Comparison of ENCODE assay signal across 10 cellular contexts in the genomic region with DNA sequence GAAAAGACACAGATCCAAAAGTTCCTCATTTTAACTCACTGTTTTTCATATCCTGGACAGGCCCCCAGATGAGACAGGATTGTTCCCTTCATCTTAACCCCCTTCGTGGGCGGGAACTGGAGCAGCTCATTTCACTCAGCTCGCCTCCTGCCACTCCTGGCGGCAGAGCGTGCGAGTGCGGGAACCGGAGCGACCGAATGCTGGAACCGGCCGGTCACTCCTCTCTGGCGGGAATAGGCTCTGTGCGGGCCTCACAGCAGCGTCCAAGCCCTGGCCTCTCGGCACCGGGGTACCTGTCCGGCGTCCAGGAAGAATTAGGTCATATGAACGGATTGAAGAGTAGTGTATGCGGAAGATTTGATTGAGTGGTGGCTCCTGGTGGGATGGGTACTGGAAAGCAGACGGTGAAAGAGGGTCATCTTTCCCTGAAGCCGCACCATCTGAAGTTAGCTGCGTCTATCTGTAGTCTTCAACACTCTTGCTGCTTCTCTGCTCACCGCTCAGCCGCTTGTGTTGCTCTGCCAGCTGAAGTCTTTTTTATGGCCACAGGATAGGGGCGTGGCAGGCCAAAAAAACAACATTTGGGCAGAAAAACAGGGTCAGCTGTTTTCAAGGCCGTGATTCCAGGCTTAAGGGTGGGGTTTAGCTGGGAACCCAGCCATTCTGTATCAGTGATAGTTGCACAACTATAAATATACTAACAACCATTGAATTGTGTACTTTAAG. TPM values are rescaled to one million over a fixed set of nuclear protein-coding genes. Genes with fewer than 3 reads are reported as not detected.
DNase-seq lines count a peak whose midpoint lies in the region; ATAC-seq and TF ChIP-seq lines count a peak whose summit lies in the region.
"Had no signal": no experiment of that assay in that cellular context is flagged by ENCODE, and none has a peak within 500 bp of the region (broad histone marks: within the 10 kb centered on the region; RNA-seq: fewer than 3 reads in every experiment).

No MANE protein-coding gene starts in this region.

- no peaks in the 10 kb centered on the region for H3K9me3 ChIP-seq in GM23248 (ENCODE audit: low read depth)
- H3K9me3 ChIP-seq in skeletal muscle satellite cell (replicated peaks; ENCODE audit: low read length) = no peaks in the 10 kb centered on the region

- H3K27me3 ChIP-seq in GM23248 (replicated peaks; ENCODE audit: insufficient read depth) (no peaks in the 10 kb centered on the region), kidney epithelial cell (ENCODE audit: control insufficient read depth, insufficient read depth, low read length) (no peaks in the 10 kb centered on the region), skeletal muscle satellite cell (ENCODE audit: control insufficient read depth, insufficient read depth, low read length) (peaks cover 3% of the 10 kb centered on the region)

- in situ Hi-C loops in GM23248 (cut with MboI) = no loop called here

- no peaks in the 10 kb centered on the region for H3K9me2 ChIP-seq in GM23248 (ENCODE audit: insufficient read depth)

- WGBS in GM23248 (ENCODE audit: low coverage in 1 of 2, low lambda C conversion rate in 2 of 2, missing lambda C conversion rate in 2 of 2), 2 experiments = 3 to 4% methylated on average over 28 of the region's 28 CpGs

- H3K4me2 ChIP-seq in GM23248 (ENCODE audit: unreplicated experiment) (peak overlapping the region; percentile 84), skeletal muscle satellite cell (ENCODE audit: low read length) (peak overlapping the region; percentile 87)

- DNase-seq in GM23248 (peak; percentile 57), dedifferentiated amniotic fluid mesenchymal stem cell (ENCODE audit: extremely low spot score) (peak; percentile 21), kidney epithelial cell (ENCODE audit: low read depth) (no peak), NCI-H748 treated with DMSO at 0.1 percent for 48 hours (lab: John Stamatoyannopoulos, UW) (no peak), GOT3 (lab: John Stamatoyannopoulos, UW) (no peak)
- DNase-seq in stimulated activated naive CD4-positive, alpha-beta T cell (lab: John Stamatoyannopoulos, UW) = no peak
- DNase-seq: erythroblast had no signal

- H3K27ac ChIP-seq in GM23248 = no peak overlapping the region
- H3K27ac ChIP-seq: RWPE1 had no signal

- H3K79me2 ChIP-seq in GM23248 (ENCODE audit: insufficient read depth) = no peaks in the 10 kb centered on the region

- peaks cover 6% of the 10 kb centered on the region; the same call in 1 of the 2 replicates for H3K4me1 ChIP-seq in GM23248 (ENCODE audit: insufficient read depth)
- H3K4me1 ChIP-seq in skeletal muscle satellite cell (ENCODE audit: control insufficient read depth, insufficient read depth, low read length) = peaks cover 26% of the 10 kb centered on the region

- peak overlapping the region; percentile 66 for H3K4me3 ChIP-seq in GM23248
- peak overlapping the region; percentile 2 for H3K4me3 ChIP-seq in kidney epithelial cell (ENCODE audit: low read depth, low read length)
- peak overlapping the region; percentile 69 for H3K4me3 ChIP-seq in skeletal muscle satellite cell (ENCODE audit: low read length)

- H2AFZ ChIP-seq in GM23248 = peak overlapping the region; percentile 83

- H4K20me1 ChIP-seq in GM23248 (ENCODE audit: insufficient read depth) = no peaks in the 10 kb centered on the region

- H3F3A ChIP-seq in GM23248 (ENCODE audit: insufficient read depth) = no peaks in the 10 kb centered on the region

- ATAC-seq in GM21576 (IDR thresholded peaks at IDR 0.05; ENCODE audit: unreplicated experiment) = no peak

- peak; percentile 6 for TF ChIP-seq CTCF in kidney epithelial cell (IDR thresholded peaks at IDR 0.05; ENCODE audit: insufficient read depth, low read length, poor library complexity, severe bottlenecking)

- H3K36me3 ChIP-seq in GM23248 (ENCODE audit: low read depth) (no peaks in the 10 kb centered on the region), kidney epithelial cell (ENCODE audit: control insufficient read depth, insufficient read depth, low read length) (no peaks in the 10 kb centered on the region), skeletal muscle satellite cell (ENCODE audit: insufficient read depth, low read length) (no peaks in the 10 kb centered on the region)

- H3K9ac ChIP-seq in GM23248 (no peak overlapping the region; the same call in 1 of the 2 replicates), skeletal muscle satellite cell (ENCODE audit: low read depth, low read length) (peak overlapping the region; percentile 32)

RNA-seq across cellular contexts. Expression of gene FXR1, which starts 42.3 kb away (rescaled TPM):
- 83.7 and 105 TPM in 2 replicates for total RNA-seq in GM23248 (2014; rRNA removed; shearing (Covaris generic))
- polyA plus RNA-seq in GM23248 (2016; fragmentation: Nextera tagmentation; extraction: Ambion mirVana) = 36.3 and 38.7 TPM in 2 replicates
- 97.1 and 123 TPM in 2 replicates for total RNA-seq in kidney epithelial cell
- total RNA-seq in skeletal muscle satellite cell (2012; rRNA removed) = 74.9 and 92.0 TPM in 2 replicates

Comparison
In these comparisons a context has a peak if more than half of its experiments do, and no peak if none do; other contexts are left out.
1. DNase-seq: peak in GM23248 (single experiment) and dedifferentiated amniotic fluid mesenchymal stem cell (single experiment); none in kidney epithelial cell (single experiment), NCI-H748 treated with DMSO at 0.1 percent for 48 hours (single experiment), stimulated activated naive CD4-positive, alpha-beta T cell (0 of 6) and GOT3 (single experiment).
2. H3K4me3 ChIP-seq: peak in every context shown above with its lines; median percentile 69 in skeletal muscle satellite cell; 66 in GM23248; 2 in kidney epithelial cell.